ENCODE assay signal across 8 cellular contexts in the genomic region with DNA sequence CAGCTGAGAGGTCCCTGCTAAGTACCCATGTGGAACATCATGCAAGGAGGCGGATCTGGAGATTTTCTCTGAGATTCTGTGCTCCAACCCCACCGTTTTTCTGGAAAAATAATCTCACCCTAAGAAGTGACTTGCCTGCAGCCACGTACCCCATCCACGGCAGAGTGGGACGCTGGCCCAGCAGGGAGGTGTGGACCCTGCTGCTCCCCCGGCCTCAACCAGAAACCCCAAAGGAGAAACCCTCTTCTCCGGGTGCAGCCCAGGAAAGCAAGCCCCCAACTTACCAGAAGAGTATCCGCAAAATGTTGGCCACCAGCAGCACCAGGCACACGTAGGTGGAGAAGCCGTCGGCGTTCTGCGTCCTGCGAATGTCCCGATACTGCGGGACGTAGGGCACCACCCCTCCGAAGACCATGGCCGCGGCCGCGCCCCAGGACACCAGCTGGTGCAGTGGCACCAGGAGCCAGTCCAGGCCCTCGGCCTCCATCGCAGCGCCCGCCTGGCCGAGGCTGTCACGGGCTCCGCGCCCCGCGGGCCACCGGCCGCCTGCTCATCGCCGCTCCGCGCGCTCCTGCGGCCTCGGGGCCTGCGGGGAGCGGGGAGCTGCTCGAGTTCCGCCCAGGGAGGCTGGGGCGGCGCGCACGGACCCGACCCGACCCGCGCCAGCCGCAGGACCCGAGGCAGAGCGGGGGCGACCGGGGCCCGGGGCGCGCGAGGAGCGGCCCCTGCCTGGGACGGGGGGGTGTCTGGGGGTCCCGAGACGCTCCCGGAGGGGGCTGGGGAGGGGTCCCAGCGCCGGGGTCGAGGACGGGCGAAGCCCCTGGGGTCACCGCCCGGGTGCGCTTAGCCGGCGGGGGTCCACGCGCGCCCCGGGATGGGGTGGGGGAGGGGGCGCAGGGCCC. TPM values are rescaled to one million over a fixed set of nuclear protein-coding genes. Genes with fewer than 3 reads are reported as not detected.
DNase-seq lines count a peak whose midpoint lies in the region; ATAC-seq and TF ChIP-seq lines count a peak whose summit lies in the region.

No MANE protein-coding gene starts in this region.

- 7% methylated on average over 27 of the region's 82 CpGs for WGBS in SK-N-SH (ENCODE audit: low lambda C conversion rate)
- WGBS in endodermal cell (ENCODE audit: insufficient coverage in 1 of 2, insufficient read length in 1 of 2), 2 experiments: 8 to 27% methylated on average over 14 to 82 of the region's 82 CpGs

- H3K4me3 Mint-ChIP-seq in endodermal cell (peak overlapping the region; percentile 62), mesothelial cell of epicardium (peak overlapping the region; percentile 75)

- no peaks in the 10 kb centered on the region for H3F3A ChIP-seq in SK-N-SH (replicated peaks; ENCODE audit: insufficient read depth)

- H3K4me1 ChIP-seq in SK-N-SH (ENCODE audit: control insufficient read depth in 1 of 2, insufficient read depth in 2 of 2, low read depth in 1 of 2, low read length in 1 of 2) (peaks cover 4 to 6% of the 10 kb centered on the region in 2 experiments; a peak in 1 of 4 replicates), endodermal cell (ENCODE audit: control insufficient read depth, insufficient read depth, low read length) (no peaks in the 10 kb centered on the region), vagina (peaks cover 59% of the 10 kb centered on the region)

- TF ChIP-seq RAD21 in SK-N-SH (IDR thresholded peaks at IDR 0.05; ENCODE audit: low read length): no peak

- peak overlapping the region; percentile 87 for H3K4me2 ChIP-seq in SK-N-SH

- H3K27ac Mint-ChIP-seq in endodermal cell (no peak overlapping the region), mesothelial cell of epicardium (peak overlapping the region; percentile 71)

- no peak for TF ChIP-seq CTCF in SK-N-SH (IDR thresholded peaks at IDR 0.05)
- no peak for TF ChIP-seq CTCF in endodermal cell (conservative IDR thresholded peaks at IDR 0.05)
- TF ChIP-seq CTCF in mesothelial cell of epicardium (IDR thresholded peaks at IDR 0.05; ENCODE audit: unreplicated experiment): no peak
- no peak for TF ChIP-seq CTCF in vagina (IDR thresholded peaks at IDR 0.05)

- ATAC-seq in HG02840 (IDR thresholded peaks at IDR 0.05; ENCODE audit: low FRiP score, unreplicated experiment) (peak; percentile 19), HG03460 (IDR thresholded peaks at IDR 0.05; ENCODE audit: unreplicated experiment) (no peak)

- H3K27me3 ChIP-seq in SK-N-SH (ENCODE audit: insufficient read depth) (no peaks in the 10 kb centered on the region), endodermal cell (ENCODE audit: control insufficient read depth, insufficient read depth, low read length, poor library complexity, severe bottlenecking) (peaks cover 15% of the 10 kb centered on the region), vagina (no peaks in the 10 kb centered on the region)

- H3K9me3 ChIP-seq in SK-N-SH (no peaks in the 10 kb centered on the region), endodermal cell (ENCODE audit: control insufficient read depth, low read length) (no peaks in the 10 kb centered on the region), vagina (no peaks in the 10 kb centered on the region)

- H3K4me3 ChIP-seq in SK-N-SH (ENCODE audit: low read depth in 2 of 2, low read length in 1 of 2) (peak overlapping the region; percentile 67 to 77), endodermal cell (ENCODE audit: low read length) (peak overlapping the region; percentile 84), vagina (peak overlapping the region; percentile 89 to 100)

- H3K79me2 ChIP-seq in SK-N-SH (ENCODE audit: insufficient read depth): peaks cover 35% of the 10 kb centered on the region

- H3K9ac ChIP-seq in SK-N-SH (peak overlapping the region; percentile 61), endodermal cell (ENCODE audit: extremely low read depth, low read length, poor library complexity, severe bottlenecking) (no peak overlapping the region)

- no peak overlapping the region; a peak in 1 of 4 replicates for H3K27ac ChIP-seq in SK-N-SH (ENCODE audit: low read depth in 2 of 2, low read length in 1 of 2)
- H3K27ac ChIP-seq in endodermal cell (ENCODE audit: low read depth, low read length): no peak overlapping the region
- H3K27ac ChIP-seq in vagina: peak overlapping the region; percentile 87

- H2AFZ ChIP-seq in SK-N-SH (ENCODE audit: low read depth): no peak overlapping the region

- H3K9me3 Mint-ChIP-seq in endodermal cell (no peaks in the 10 kb centered on the region), mesothelial cell of epicardium (no peaks in the 10 kb centered on the region)

- H4K20me1 ChIP-seq in SK-N-SH (ENCODE audit: insufficient read depth): peaks cover 13% of the 10 kb centered on the region; the same call in 1 of the 2 replicates

- peaks cover 19% of the 10 kb centered on the region for H3K36me3 Mint-ChIP-seq in endodermal cell (ENCODE audit: low read depth)
- H3K36me3 Mint-ChIP-seq in mesothelial cell of epicardium: peaks cover 3% of the 10 kb centered on the region

- DNase-seq in NCI-H1105 (lab: John Stamatoyannopoulos, UW) (peak; percentile 10), NCI-H1105 treated with DMSO at 0.1 percent for 48 hours (lab: John Stamatoyannopoulos, UW) (no peak), SK-N-SH (peak; percentile 84), endodermal cell (peak; percentile 73), mesothelial cell of epicardium (ENCODE audit: low spot score in 2 of 2, unreplicated experiment in 2 of 2) (no peak), vagina (ENCODE audit: extremely low spot score in 2 of 2) (no peak)

- no peaks in the 10 kb centered on the region for H3K9me2 ChIP-seq in SK-N-SH

- TF ChIP-seq EP300 in SK-N-SH (IDR thresholded peaks at IDR 0.05; ENCODE audit: borderline replicate concordance in 1 of 2, low read depth in 1 of 2, low read length in 1 of 2): no peak

- H3K36me3 ChIP-seq in SK-N-SH (replicated peaks in 1 of 2; ENCODE audit: control insufficient read depth in 1 of 2, insufficient read depth in 2 of 2, low read length in 1 of 2) (peaks cover 0 to 3% of the 10 kb centered on the region in 2 experiments), endodermal cell (ENCODE audit: control insufficient read depth, insufficient read depth, low read length) (peaks cover 11% of the 10 kb centered on the region), vagina (no peaks in the 10 kb centered on the region)

- intact Hi-C loops in vagina (cut with DNase I): no loop called here

- POLR2A ChIA-PET in SK-N-SH (lab: Yijun Ruan, JAX): no interaction called here

- H3K4me1 Mint-ChIP-seq in endodermal cell (peaks cover 3% of the 10 kb centered on the region), mesothelial cell of epicardium (peaks cover 16% of the 10 kb centered on the region)

- H3K27me3 Mint-ChIP-seq in endodermal cell (ENCODE audit: insufficient read depth): peaks cover 63% of the 10 kb centered on the region
- H3K27me3 Mint-ChIP-seq in mesothelial cell of epicardium (ENCODE audit: low read depth): peaks cover 6% of the 10 kb centered on the region

- CTCF ChIA-PET in SK-N-SH (lab: Yijun Ruan, JAX): interaction anchor here (0.6 kb wide), 1 partner anchor 72 kb away, joined by 3 read pairs; no protein-coding TSS in a partner anchor

- no peak for TF ChIP-seq POLR2A in vagina (IDR thresholded peaks at IDR 0.05)

TF ChIP-seq in SK-N-SH, 30 proteins besides CTCF, POLR2A, EP300 and RAD21 (continues in another document):
- no peak for TF ChIP-seq ELF1 (IDR thresholded peaks at IDR 0.05)
- TF ChIP-seq RFX5 (IDR thresholded peaks at IDR 0.05; ENCODE audit: low read length): no peak
- TF ChIP-seq, protein P1, sequence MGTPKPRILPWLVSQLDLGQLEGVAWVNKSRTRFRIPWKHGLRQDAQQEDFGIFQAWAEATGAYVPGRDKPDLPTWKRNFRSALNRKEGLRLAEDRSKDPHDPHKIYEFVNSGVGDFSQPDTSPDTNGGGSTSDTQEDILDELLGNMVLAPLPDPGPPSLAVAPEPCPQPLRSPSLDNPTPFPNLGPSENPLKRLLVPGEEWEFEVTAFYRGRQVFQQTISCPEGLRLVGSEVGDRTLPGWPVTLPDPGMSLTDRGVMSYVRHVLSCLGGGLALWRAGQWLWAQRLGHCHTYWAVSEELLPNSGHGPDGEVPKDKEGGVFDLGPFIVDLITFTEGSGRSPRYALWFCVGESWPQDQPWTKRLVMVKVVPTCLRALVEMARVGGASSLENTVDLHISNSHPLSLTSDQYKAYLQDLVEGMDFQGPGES (IDR thresholded peaks at IDR 0.05; ENCODE audit: low read depth, low read length): no peak
- TF ChIP-seq SMC3 (IDR thresholded peaks at IDR 0.05; ENCODE audit: low read depth, low read length): no peak
- TF ChIP-seq FOXM1 (IDR thresholded peaks at IDR 0.05; ENCODE audit: low read depth): no peak
- TF ChIP-seq TCF12 (IDR thresholded peaks at IDR 0.05): no peak

RNA-seq across cellular contexts. Expression of gene SLC66A2, which starts 0.8 kb away (rescaled TPM):
- 14.5 and 14.9 TPM in 2 replicates for polyA plus RNA-seq in SK-N-SH (2012; rRNA removed)
- polyA plus RNA-seq in SK-N-SH (2012; cell fraction: cytosol; rRNA removed): 6.8 and 12.3 TPM in 2 replicates
- 16.8 and 17.5 TPM in 2 replicates for polyA plus RNA-seq in SK-N-SH (2012; cell fraction: nucleus; rRNA removed)
- total RNA-seq in endodermal cell (10 to 100 TPM; 30.3 to 32.4 TPM), mesothelial cell of epicardium (33.5 to 34.6 TPM (median 34.4 TPM) in 3 replicates), vagina (32.2 TPM)
- polyA plus RNA-seq in endodermal cell (2013, experiment 1 of 2): 16.2 TPM
- 16.9 TPM for polyA plus RNA-seq in endodermal cell (2013, experiment 2 of 2)

RNA-seq across cellular contexts. Expression of gene HSBP1L1, which starts 13.8 kb away (rescaled TPM):
- polyA plus RNA-seq in SK-N-SH (2012; rRNA removed): 7.4 and 8.4 TPM in 2 replicates
- 7.3 and 7.6 TPM in 2 replicates for polyA plus RNA-seq in SK-N-SH (2012; cell fraction: cytosol; rRNA removed)
- polyA plus RNA-seq in SK-N-SH (2012; cell fraction: nucleus; rRNA removed): 14.9 and 16.5 TPM in 2 replicates
- 1 to 10 TPM; 2.6 to 2.7 TPM for total RNA-seq in endodermal cell
- polyA plus RNA-seq in endodermal cell (2013, experiment 1 of 2): 4.1 TPM
- 2.8 TPM for polyA plus RNA-seq in endodermal cell (2013, experiment 2 of 2)
- 31.8 to 35.4 TPM (median 33.9 TPM) in 3 replicates for total RNA-seq in mesothelial cell of epicardium
- total RNA-seq in vagina: 32.2 TPM

RNA-seq across cellular contexts. Expression of gene TXNL4A, which starts 37.7 kb away (rescaled TPM):
- 86.9 and 158 TPM in 2 replicates for polyA plus RNA-seq in SK-N-SH (2012; rRNA removed)
- polyA plus RNA-seq in SK-N-SH (2012; cell fraction: cytosol; rRNA removed): 140 and 195 TPM in 2 replicates
- 45.0 and 80.6 TPM in 2 replicates for polyA plus RNA-seq in SK-N-SH (2012; cell fraction: nucleus; rRNA removed)
- total RNA-seq in endodermal cell (100 to 1,000 TPM; 117 to 138 TPM), mesothelial cell of epicardium (77.2 to 79.9 TPM (median 79.5 TPM) in 3 replicates), vagina (24.8 TPM)
- 151 TPM for polyA plus RNA-seq in endodermal cell (2013, experiment 1 of 2)
- polyA plus RNA-seq in endodermal cell (2013, experiment 2 of 2): 154 TPM

Comparison
In these comparisons a context has a peak if more than half of its experiments do, and no peak if none do; other contexts are left out.
1. DNase-seq: peak in NCI-H1105 (single experiment), SK-N-SH (single experiment) and endodermal cell (single experiment); none in NCI-H1105 treated with DMSO at 0.1 percent for 48 hours (single experiment), mesothelial cell of epicardium (0 of 2) and vagina (0 of 2).
2. Peak in every context shown above with its lines, with median percentiles within 50 percentile points of each other: H3K4me3 ChIP-seq.